In genomic region chr4:2059726-2060577, GRCh38 we compare ENCODE assay signal across 8 cellular contexts.
DNase-seq lines count a peak whose midpoint lies in the region; ATAC-seq and TF ChIP-seq lines count a peak whose summit lies in the region.
"Had no signal": no experiment of that assay in that cellular context is flagged by ENCODE, and none has a peak within 500 bp of the region (broad histone marks: within the 10 kb centered on the region; RNA-seq: fewer than 3 reads in every experiment).

No MANE protein-coding gene starts in this region.

- no peaks in the 10 kb centered on the region for H3K9me3 Mint-ChIP-seq in nephron progenitor cell

- no peaks in the 10 kb centered on the region for H3K36me3 Mint-ChIP-seq in nephron progenitor cell (ENCODE audit: low read depth)

- peaks cover 19% of the 10 kb centered on the region for H3K27me3 ChIP-seq in effector memory CD4-positive, alpha-beta T cell (replicated peaks; ENCODE audit: control insufficient read depth, insufficient read depth, low read length, poor library complexity, severe bottlenecking)

- H3K27ac Mint-ChIP-seq in nephron progenitor cell, result no peak overlapping the region

- DNase-seq in DMS53 (lab: John Stamatoyannopoulos, UW) (peak; percentile 86), HK-2 (ENCODE audit: unreplicated experiment) (peak; percentile 27), nephron progenitor cell (peak; percentile 53), NCI-H2107 (lab: John Stamatoyannopoulos, UW) (no peak)
- DNase-seq in effector memory CD4-positive, alpha-beta T cell, result no peak
- DNase-seq: stimulated activated CD4-positive, alpha-beta T cell treated with anti-CD3 and anti-CD28 coated beads, Interleukin-1b, Interleukin-23, amount 100 ng/mL, for 48 hours had no signal

- peak overlapping the region; percentile 30 for H3K27ac ChIP-seq in angular gyrus (ENCODE audit: low read depth, low read length)
- no peak overlapping the region for H3K27ac ChIP-seq in effector memory CD4-positive, alpha-beta T cell (ENCODE audit: insufficient read depth, low read length, poor library complexity, severe bottlenecking)

- TF ChIP-seq CTCF in nephron progenitor cell (IDR thresholded peaks at IDR 0.05), result no peak

- no peaks in the 10 kb centered on the region for H3K9me3 ChIP-seq in effector memory CD4-positive, alpha-beta T cell (ENCODE audit: control insufficient read depth, low read length)

- no peak overlapping the region for H3K4me3 ChIP-seq in effector memory CD4-positive, alpha-beta T cell (ENCODE audit: insufficient read depth, low read depth, low read length, poor library complexity, severe bottlenecking)

- H3K4me1 Mint-ChIP-seq in nephron progenitor cell, result no peaks in the 10 kb centered on the region

- no peak overlapping the region for H3K4me3 Mint-ChIP-seq in nephron progenitor cell

- H3K36me3 ChIP-seq in effector memory CD4-positive, alpha-beta T cell (ENCODE audit: control insufficient read depth, insufficient read depth, low read length), result no peaks in the 10 kb centered on the region

- H3K27me3 Mint-ChIP-seq in nephron progenitor cell (ENCODE audit: low read depth, poor library complexity), result peaks cover 52% of the 10 kb centered on the region

- ATAC-seq in HG02588 (IDR thresholded peaks at IDR 0.05; ENCODE audit: unreplicated experiment), result no peak

- H3K4me1 ChIP-seq in effector memory CD4-positive, alpha-beta T cell (ENCODE audit: control insufficient read depth, insufficient read depth, low read length, poor library complexity, severe bottlenecking), result peaks cover 4% of the 10 kb centered on the region

Comparison
In these comparisons a context has a peak if more than half of its experiments do, and no peak if none do; other contexts are left out.
1. DNase-seq: peak in DMS53 (single experiment), HK-2 (single experiment) and nephron progenitor cell (single experiment); none in effector memory CD4-positive, alpha-beta T cell (0 of 3) and NCI-H2107 (single experiment).